ENCODE assay signal across 31 cellular contexts in genomic region chr3:62936626-62937254, GRCh38.
"Had no signal": no experiment of that assay in that cellular context is flagged by ENCODE, and none has a peak within 500 bp of the region (broad histone marks: within the 10 kb centered on the region; RNA-seq: fewer than 3 reads in every experiment).

No MANE protein-coding gene starts in this region.

- DNase-seq: activated B cell treated with CpG ODN at 0.5 μM for 24 hours; activated CD4-positive, alpha-beta T cell treated with anti-CD3 and anti-CD28 coated beads for 48 hours; activated CD4-positive, alpha-beta T cell treated with anti-CD3 and anti-CD28 coated beads, Interleukin-2, amount 50 U/mL, for 1 hour; activated CD4-positive, alpha-beta T cell treated with anti-CD3 and anti-CD28 coated beads, Interleukin-2, amount 50 U/mL, for 48 hours; activated CD8-positive, alpha-beta memory T cell treated with anti-CD3 and anti-CD28 coated beads for 24 hours; activated CD8-positive, alpha-beta T cell treated with anti-CD3 and anti-CD28 coated beads for 36 hours; activated effector memory CD4-positive, alpha-beta T cell treated with Interleukin-2 at 50 U/mL for 16 hours; activated gamma-delta T cell treated with Interleukin-2 at 50 U/mL for 16 hours; activated naive CD4-positive, alpha-beta T cell treated with anti-CD3 and anti-CD28 coated beads, Interleukin-2, amount 50 U/mL, for 16 hours; activated naive CD4-positive, alpha-beta T cell treated with Interleukin-2 at 50 U/mL for 16 hours; activated T-cell treated with anti-CD3 and anti-CD28 coated beads, Interleukin-2, amount 50 U/mL, for 4 hours; amniotic stem cell; anterior cingulate cortex; brain microvascular endothelial cell; cortex of kidney; dermis blood vessel endothelial cell; effector CD4-positive, alpha-beta T cell; effector memory CD8-positive, alpha-beta T cell; erythroblast; foreskin keratinocyte; gastrocnemius medialis; glutamatergic neuron; heart left ventricle; T-helper 17 cell; T1000; WERI-Rb-1 had no signal

- H3K27me3 ChIP-seq: brain microvascular endothelial cell, esophagus muscularis mucosa, foreskin keratinocyte, gastrocnemius medialis, heart left ventricle had no signal

- H3K4me1 ChIP-seq: esophagus muscularis mucosa, foreskin keratinocyte, gastrocnemius medialis, heart left ventricle had no signal

- FAIRE-seq: astrocyte, bronchial epithelial cell had no signal

- H3K4me3 ChIP-seq: esophagus muscularis mucosa, gastrocnemius medialis, heart left ventricle had no signal

- H3K9me3 ChIP-seq: gastrocnemius medialis had no signal

- H3K27ac ChIP-seq: brain microvascular endothelial cell, esophagus muscularis mucosa, foreskin keratinocyte, gastrocnemius medialis, heart left ventricle, WERI-Rb-1 had no signal

- H3K36me3 ChIP-seq: brain microvascular endothelial cell, esophagus muscularis mucosa, gastrocnemius medialis, heart left ventricle, WERI-Rb-1 had no signal

- ATAC-seq: activated CD4-positive, CD25-positive, alpha-beta regulatory T cell treated with anti-CD3 and anti-CD28 coated beads, Interleukin-2, amount 50 U/mL, for 24 hours; activated CD8-positive, alpha-beta T cell treated with anti-CD3 and anti-CD28 coated beads for 36 hours; activated T-cell treated with anti-CD3 and anti-CD28 coated beads, Interleukin-2, amount 50 U/mL, for 4 hours; activated T-helper 17 cell treated with anti-CD3 and anti-CD28 coated beads, Interleukin-2, amount 50 U/mL, for 72 hours; effector memory CD8-positive, alpha-beta T cell; foreskin keratinocyte; gastrocnemius medialis; heart left ventricle; T-helper 17 cell had no signal
